In the genomic region with DNA sequence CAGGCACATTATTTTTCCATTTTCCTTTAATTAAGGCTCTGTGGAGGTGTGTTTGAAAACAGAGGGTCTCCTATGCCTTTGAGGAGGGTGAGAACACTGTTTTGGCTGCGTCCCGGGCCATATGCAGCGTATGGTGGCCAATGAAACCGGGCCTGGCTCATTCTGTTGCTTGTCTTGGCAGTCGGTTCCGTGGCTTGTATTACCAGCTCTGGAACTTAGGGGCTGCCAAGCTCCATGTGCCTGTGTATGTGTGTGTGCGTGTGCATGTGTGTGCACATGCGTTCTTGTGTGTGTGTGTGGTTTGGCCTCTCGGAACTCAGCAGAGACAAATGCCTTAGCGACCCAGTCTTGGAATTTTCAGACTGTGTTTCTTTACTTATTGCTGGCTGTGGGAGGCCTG, we compare ENCODE assay signal across 11 cellular contexts. TPM values are rescaled to one million over a fixed set of nuclear protein-coding genes. Genes with fewer than 3 reads are reported as not detected.
DNase-seq lines count a peak whose midpoint lies in the region; ATAC-seq and TF ChIP-seq lines count a peak whose summit lies in the region.
"Had no signal": no experiment of that assay in that cellular context is flagged by ENCODE, and none has a peak within 500 bp of the region (broad histone marks: within the 10 kb centered on the region; RNA-seq: fewer than 3 reads in every experiment).

No MANE protein-coding gene starts in this region.

- H3K9ac ChIP-seq in BLaER1 treated with 17β-estradiol and CSF1 and Interleukin-3, amounts not matched to agents 10 nM and 100 nM = peak overlapping the region in 3 of 11 experiments; percentile 83 to 90 (median 83); a peak in 5 of 22 replicates
- H3K9ac ChIP-seq in rectal smooth muscle tissue (ENCODE audit: low read length) = no peak overlapping the region

- H3K36me3 Mint-ChIP-seq in activated T-cell treated with anti-CD3 and anti-CD28 coated beads, Interleukin-2, amount 50 U/mL, for 24 hours (ENCODE audit: low read depth) = no peaks in the 10 kb centered on the region
- peaks cover 6% of the 10 kb centered on the region for H3K36me3 Mint-ChIP-seq in stimulated activated memory B cell treated with anti-CD40 and anti-IgM and Interleukin-4, amounts not matched to agents 10 μg/mL and 1 μg/mL and 100 μg/mL, for 72 hours

- H3K4me2 ChIP-seq in BLaER1 treated with 17β-estradiol and CSF1 and Interleukin-3, amounts not matched to agents 10 nM and 100 nM = peak overlapping the region; percentile 88 to 99 (median 94); a peak in 21 of 22 replicates

- ATAC-seq in gastroesophageal sphincter = no peak
- no peak for ATAC-seq in stimulated activated memory B cell treated with anti-CD40 and anti-IgM and Interleukin-4, amounts not matched to agents 10 μg/mL and 1 μg/mL and 100 μg/mL, for 72 hours
- ATAC-seq: WTC11 had no signal

- H4K20me1 ChIP-seq in BLaER1 treated with 17β-estradiol and CSF1 and Interleukin-3, amounts not matched to agents 10 nM and 100 nM = peaks cover 24 to 71% (median 62%) of the 10 kb centered on the region in 11 experiments; a peak in 20 of 22 replicates

- H3K4me3 Mint-ChIP-seq in activated T-cell treated with anti-CD3 and anti-CD28 coated beads, Interleukin-2, amount 50 U/mL, for 24 hours = no peak overlapping the region
- no peak overlapping the region for H3K4me3 Mint-ChIP-seq in stimulated activated memory B cell treated with anti-CD40 and anti-IgM and Interleukin-4, amounts not matched to agents 10 μg/mL and 1 μg/mL and 100 μg/mL, for 72 hours

- no peak for DNase-seq in activated T-cell treated with anti-CD3 and anti-CD28 coated beads, Interleukin-2, amount 50 U/mL, for 24 hours
- DNase-seq in GM20000 (ENCODE audit: low spot score) (no peak), NCI-H2196 (lab: John Stamatoyannopoulos, UW; ENCODE audit: unreplicated experiment) (no peak)
- DNase-seq: stimulated activated naive CD4-positive, alpha-beta T cell treated with Interleukin-2 at 50 U/mL for 16 hours had no signal

- peaks cover 33% of the 10 kb centered on the region for H3K27me3 Mint-ChIP-seq in activated T-cell treated with anti-CD3 and anti-CD28 coated beads, Interleukin-2, amount 50 U/mL, for 24 hours
- no peaks in the 10 kb centered on the region for H3K27me3 Mint-ChIP-seq in stimulated activated memory B cell treated with anti-CD40 and anti-IgM and Interleukin-4, amounts not matched to agents 10 μg/mL and 1 μg/mL and 100 μg/mL, for 72 hours

- no peak for TF ChIP-seq EP300 in gastroesophageal sphincter (IDR thresholded peaks at IDR 0.05)

- no peaks in the 10 kb centered on the region for H3K9me3 Mint-ChIP-seq in activated T-cell treated with anti-CD3 and anti-CD28 coated beads, Interleukin-2, amount 50 U/mL, for 24 hours
- H3K9me3 Mint-ChIP-seq in stimulated activated memory B cell treated with anti-CD40 and anti-IgM and Interleukin-4, amounts not matched to agents 10 μg/mL and 1 μg/mL and 100 μg/mL, for 72 hours = no peaks in the 10 kb centered on the region
- H3K9me3 Mint-ChIP-seq: WTC11 had no signal

- peaks cover 10 to 42% (median 15%) of the 10 kb centered on the region in 11 experiments; a peak in 21 of 22 replicates for H3K36me3 ChIP-seq in BLaER1 treated with 17β-estradiol and CSF1 and Interleukin-3, amounts not matched to agents 10 nM and 100 nM
- H3K36me3 ChIP-seq in gastroesophageal sphincter (peaks cover 0 to 31% of the 10 kb centered on the region in 2 donors), rectal smooth muscle tissue (ENCODE audit: control insufficient read depth, insufficient read depth, low read length) (no peaks in the 10 kb centered on the region)

- no peak for TF ChIP-seq POLR2A in gastroesophageal sphincter (IDR thresholded peaks at IDR 0.05)

- H3K27me3 ChIP-seq in BLaER1 treated with 17β-estradiol and CSF1 and Interleukin-3, amounts not matched to agents 10 nM and 100 nM = peaks cover 0 to 16% (median 0%) of the 10 kb centered on the region in 11 experiments; a peak in 5 of 22 replicates
- H3K27me3 ChIP-seq in gastroesophageal sphincter = no peaks in the 10 kb centered on the region
- no peaks in the 10 kb centered on the region for H3K27me3 ChIP-seq in rectal smooth muscle tissue (ENCODE audit: control insufficient read depth, insufficient read depth, low read length)
- H3K27me3 ChIP-seq: right lobe of liver had no signal

- H3K27ac ChIP-seq in BLaER1 treated with 17β-estradiol and CSF1 and Interleukin-3, amounts not matched to agents 10 nM and 100 nM = no peak overlapping the region
- H3K27ac ChIP-seq in gastroesophageal sphincter = peak overlapping the region in 3 of 4 donors; percentile 93 to 97 (median 96)
- peak overlapping the region; percentile 8 for H3K27ac ChIP-seq in rectal smooth muscle tissue (ENCODE audit: low read depth, low read length)

- peaks cover 9% of the 10 kb centered on the region for H3K4me1 Mint-ChIP-seq in activated T-cell treated with anti-CD3 and anti-CD28 coated beads, Interleukin-2, amount 50 U/mL, for 24 hours (ENCODE audit: low read depth)
- H3K4me1 Mint-ChIP-seq in stimulated activated memory B cell treated with anti-CD40 and anti-IgM and Interleukin-4, amounts not matched to agents 10 μg/mL and 1 μg/mL and 100 μg/mL, for 72 hours = peaks cover 54% of the 10 kb centered on the region

- 31 to 40% methylated on average over 2 of the region's 10 CpGs for WGBS in gastroesophageal sphincter (ENCODE audit: low coverage in 1 of 2), 2 donors

- TF ChIP-seq CTCF in WI38 (IDR thresholded peaks at IDR 0.05; ENCODE audit: low read depth, low read length) (no peak), gastroesophageal sphincter (IDR thresholded peaks at IDR 0.05) (peak in 1 of 4 experiments; percentile 7), GM20000 (IDR thresholded peaks at IDR 0.05; ENCODE audit: extremely low read depth, missing control alignments) (no peak)

- no peak overlapping the region for H3K27ac Mint-ChIP-seq in activated T-cell treated with anti-CD3 and anti-CD28 coated beads, Interleukin-2, amount 50 U/mL, for 24 hours
- no peak overlapping the region for H3K27ac Mint-ChIP-seq in stimulated activated memory B cell treated with anti-CD40 and anti-IgM and Interleukin-4, amounts not matched to agents 10 μg/mL and 1 μg/mL and 100 μg/mL, for 72 hours

- peak overlapping the region in 5 of 10 experiments; percentile 80 to 84 (median 82); a peak in 3 of 20 replicates for H3K4me3 ChIP-seq in BLaER1 treated with 17β-estradiol and CSF1 and Interleukin-3, amounts not matched to agents 10 nM and 100 nM
- H3K4me3 ChIP-seq in WI38 (ENCODE audit: low read depth, low read length) (peak overlapping the region; percentile 83), gastroesophageal sphincter (peak overlapping the region; percentile 4 to 79), rectal smooth muscle tissue (ENCODE audit: low read length) (peak overlapping the region; percentile 65)

- no peaks in the 10 kb centered on the region for H3K9me3 ChIP-seq in BLaER1 treated with 17β-estradiol and CSF1 and Interleukin-3, amounts not matched to agents 10 nM and 100 nM (replicated peaks in 1 of 11)
- H3K9me3 ChIP-seq in gastroesophageal sphincter = no peaks in the 10 kb centered on the region
- H3K9me3 ChIP-seq: right lobe of liver had no signal

- peaks cover 72 to 84% (median 78%) of the 10 kb centered on the region in 10 experiments for H3K4me1 ChIP-seq in BLaER1 treated with 17β-estradiol and CSF1 and Interleukin-3, amounts not matched to agents 10 nM and 100 nM
- H3K4me1 ChIP-seq in gastroesophageal sphincter (peaks cover 0 to 82% (median 29%) of the 10 kb centered on the region in 3 donors), rectal smooth muscle tissue (ENCODE audit: control insufficient read depth, insufficient read depth, low read length) (peaks cover 40% of the 10 kb centered on the region)

RNA-seq across cellular contexts. Expression of a gene that starts 2.7 kb away (rescaled TPM):
- 10 to 100 TPM; 55.6 to 90.0 (median 70.8) TPM for total RNA-seq in gastroesophageal sphincter

Comparison
In these comparisons a context has a peak if more than half of its experiments do, and no peak if none do; other contexts are left out.
1. H3K27ac ChIP-seq: peak in gastroesophageal sphincter (3 of 4) and rectal smooth muscle tissue (single experiment); none in BLaER1 treated with 17β-estradiol and CSF1 and Interleukin-3, amounts not matched to agents 10 nM and 100 nM (0 of 11).